In the genomic region with DNA sequence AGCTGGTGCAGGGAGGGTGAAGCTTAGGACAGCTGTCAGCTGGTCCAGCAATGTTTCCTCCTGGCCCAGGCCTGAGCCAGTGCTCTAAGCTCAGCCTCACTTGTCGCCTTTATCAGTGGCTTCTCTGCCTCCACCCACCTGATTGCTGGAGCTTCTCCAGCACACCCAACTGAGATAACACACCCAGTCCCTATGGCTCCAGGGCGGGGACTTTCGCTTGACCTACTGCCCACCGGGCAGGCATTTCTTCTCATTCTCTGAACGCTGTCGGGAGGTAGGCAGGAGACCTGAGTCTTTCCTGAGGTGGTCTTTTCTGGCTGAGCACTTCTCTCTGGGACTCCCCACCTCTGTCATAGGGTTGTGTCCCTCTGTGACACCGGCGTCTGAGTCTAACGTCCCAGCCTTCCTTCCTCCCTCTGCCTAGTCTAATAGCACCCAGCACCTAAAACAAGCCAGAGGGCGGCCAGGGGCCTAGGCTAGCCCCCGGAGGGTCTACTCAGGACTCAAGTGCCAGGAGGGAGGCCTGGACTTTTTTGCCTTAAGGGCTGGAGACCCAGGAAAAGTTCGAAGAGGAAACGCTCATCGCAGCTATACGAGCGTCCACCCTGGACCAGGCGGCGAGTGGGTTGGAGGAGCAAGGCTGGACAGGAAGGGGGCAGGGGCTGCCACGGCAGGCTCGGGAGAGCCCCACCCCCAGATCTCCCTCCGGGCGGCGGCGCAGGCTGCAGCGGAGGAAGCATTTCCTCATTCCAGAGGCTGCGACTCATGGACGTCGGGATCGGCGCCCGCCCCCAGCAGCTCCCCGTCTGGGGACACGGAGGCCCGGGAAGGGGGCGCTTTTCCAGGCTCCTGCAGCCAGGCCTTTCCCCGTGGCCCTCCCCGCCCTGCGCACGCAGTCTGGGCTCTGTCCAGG, we compare ENCODE assay signal across 8 cellular contexts. TPM values are rescaled to one million over a fixed set of nuclear protein-coding genes. Genes with fewer than 3 reads are reported as not detected.
DNase-seq lines count a peak whose midpoint lies in the region; ATAC-seq, FAIRE-seq and TF ChIP-seq lines count a peak whose summit lies in the region.

No MANE protein-coding gene starts in this region.

- H3K36me3 Mint-ChIP-seq in CD8-positive, alpha-beta T cell: peaks cover 8% of the 10 kb centered on the region
- H3K36me3 Mint-ChIP-seq in T-helper 1 cell treated with Interleukin-12 subunit alpha and Interleukin-12 subunit beta and Interleukin-4 antibody, amounts not matched to agents 30 μg/mL and 1 μg/mL, for 36 hours (ENCODE audit: low read depth): peaks cover 7% of the 10 kb centered on the region

- H3K27me3 Mint-ChIP-seq in CD8-positive, alpha-beta T cell (ENCODE audit: low read depth): no peaks in the 10 kb centered on the region
- H3K27me3 Mint-ChIP-seq in T-helper 1 cell treated with Interleukin-12 subunit alpha and Interleukin-12 subunit beta and Interleukin-4 antibody, amounts not matched to agents 30 μg/mL and 1 μg/mL, for 36 hours (ENCODE audit: low read depth): no peaks in the 10 kb centered on the region

- CTCF ChIA-PET in CD8-positive, alpha-beta T cell (lab: Charles Lee): interaction anchor here (1.0 to 1.2 kb wide), 2 partner anchors 15 to 160 kb away, joined by 3 to 4 read pairs; no protein-coding TSS in a partner anchor
- CTCF ChIA-PET in HepG2 (lab: Yijun Ruan, JAX; ENCODE audit: low intra/inter-chr PET ratio, low total read pairs): no interaction called here

- peak overlapping the region; percentile 55 for H3K27ac ChIP-seq in CD8-positive, alpha-beta T cell (ENCODE audit: low read depth, low read length)
- peak overlapping the region; percentile 97 for H3K27ac ChIP-seq in duodenal mucosa (ENCODE audit: low read depth, low read length)
- H3K27ac ChIP-seq in HepG2 (ENCODE audit: extremely low read length, insufficient read depth, low read length): peak overlapping the region; percentile 96

- peak overlapping the region; percentile 90 for H3K4me3 Mint-ChIP-seq in CD8-positive, alpha-beta T cell
- peak overlapping the region; percentile 96 for H3K4me3 Mint-ChIP-seq in T-helper 1 cell treated with Interleukin-12 subunit alpha and Interleukin-12 subunit beta and Interleukin-4 antibody, amounts not matched to agents 30 μg/mL and 1 μg/mL, for 36 hours

- peak in 2 of 7 experiments; percentile 7 to 12 for DNase-seq in CD8-positive, alpha-beta T cell
- DNase-seq in HS-27A (ENCODE audit: low read depth) (peak; percentile 57), HepG2 (ENCODE audit: low spot score) (peak; percentile 81), GDM1 (lab: John Stamatoyannopoulos, UW) (no peak)
- no peak for DNase-seq in stimulated activated naive CD8-positive, alpha-beta T cell treated with anti-CD3 and anti-CD28 coated beads, Interleukin-15, Interleukin-2, amounts not matched to agents 100 U/mL and 50 U/mL, for 24 hours

- no peaks in the 10 kb centered on the region for H3K27me3 ChIP-seq in CD8-positive, alpha-beta T cell (ENCODE audit: insufficient read depth, low read length)
- H3K27me3 ChIP-seq in duodenal mucosa (ENCODE audit: control insufficient read depth in 1 of 2, insufficient read depth in 2 of 2, low read length in 2 of 2) (no peaks in the 10 kb centered on the region), HepG2 (ENCODE audit: control insufficient read depth in 1 of 2, insufficient read depth in 2 of 2, low read length in 2 of 2) (no peaks in the 10 kb centered on the region; a peak in 1 of 5 replicates)

- H2AFZ ChIP-seq in HepG2 (ENCODE audit: low read length): no peak overlapping the region

- in situ Hi-C loops in HepG2 (cut with HindIII; ENCODE audit: extremely low pct_ligation_motif_present, low pct_unique_long_range_greater_than_20kb): loop anchor here (10.0 kb wide), 1 partner anchor 623 kb away; no protein-coding TSS in a partner anchor

- WGBS in HepG2 (ENCODE audit: low lambda C conversion rate): 0% methylated on average over 16 of the region's 39 CpGs

- no peak for TF ChIP-seq CTCF in CD8-positive, alpha-beta T cell (IDR thresholded peaks at IDR 0.05)
- peak; percentile 50 for TF ChIP-seq CTCF in HepG2 (CRISPR knock-in tag; IDR thresholded peaks at IDR 0.05)

- peaks cover 22% of the 10 kb centered on the region for H3K4me1 Mint-ChIP-seq in CD8-positive, alpha-beta T cell (ENCODE audit: low read depth)
- H3K4me1 Mint-ChIP-seq in T-helper 1 cell treated with Interleukin-12 subunit alpha and Interleukin-12 subunit beta and Interleukin-4 antibody, amounts not matched to agents 30 μg/mL and 1 μg/mL, for 36 hours (ENCODE audit: low read depth): peaks cover 23% of the 10 kb centered on the region

- peaks cover 24% of the 10 kb centered on the region for H3K79me2 ChIP-seq in HepG2 (ENCODE audit: insufficient read depth, low read length)

- BruUV-seq in HepG2 (replicated peaks; lab: Mats Ljungman, UMichigan): TSS peak; percentile 60

- peak overlapping the region; percentile 87 for H3K4me2 ChIP-seq in HepG2 (ENCODE audit: low read depth, low read length)

- TF ChIP-seq EP300 in HepG2 (IDR thresholded peaks at IDR 0.05; ENCODE audit: low read depth in 2 of 2, low read length in 2 of 2): 0 out of 4 replicates have a peak, but pooled peaks of 1 of the 2 experiments have one; percentile 5
- TF ChIP-seq EP300 in HepG2 (CRISPR knock-in tag; IDR thresholded peaks at IDR 0.05; ENCODE audit: borderline replicate concordance): 0 out of 2 replicates have a peak, but pooled peaks have one; percentile 5

- no peaks in the 10 kb centered on the region for H3K36me3 ChIP-seq in CD8-positive, alpha-beta T cell (ENCODE audit: insufficient read depth, low read length)
- H3K36me3 ChIP-seq in duodenal mucosa (ENCODE audit: control insufficient read depth in 1 of 2, insufficient read depth in 2 of 2, low read length in 2 of 2) (peaks cover 10 to 38% of the 10 kb centered on the region in 2 donors), HepG2 (replicated peaks in 1 of 2; ENCODE audit: control insufficient read depth in 1 of 2, insufficient read depth in 2 of 2, low read length in 2 of 2) (peaks cover 2 to 8% of the 10 kb centered on the region in 2 experiments; a peak in 3 of 5 replicates)

- peak overlapping the region; percentile 45 for H3K27ac Mint-ChIP-seq in CD8-positive, alpha-beta T cell
- H3K27ac Mint-ChIP-seq in T-helper 1 cell treated with Interleukin-12 subunit alpha and Interleukin-12 subunit beta and Interleukin-4 antibody, amounts not matched to agents 30 μg/mL and 1 μg/mL, for 36 hours: peak overlapping the region; percentile 62

- peak in 1 of 2 experiments; percentile 33; a peak in 3 of 4 replicates for TF ChIP-seq POLR2A in HepG2 (IDR thresholded peaks at IDR 0.05; ENCODE audit: insufficient read depth in 1 of 2, low read depth in 2 of 2, low read length in 2 of 2)

- H4K20me1 ChIP-seq in HepG2 (ENCODE audit: insufficient read depth, low read length): peaks cover 4% of the 10 kb centered on the region; the same call in 1 of the 2 replicates

- H3K4me3 ChIP-seq in CD8-positive, alpha-beta T cell (ENCODE audit: low read depth, low read length): peak overlapping the region; percentile 73
- H3K4me3 ChIP-seq in duodenal mucosa (ENCODE audit: low read depth in 1 of 2, low read length in 2 of 2) (peak overlapping the region; percentile 77 to 92), HepG2 (replicated peaks in 1 of 3; ENCODE audit: insufficient read depth in 1 of 3, low read depth in 2 of 3, low read length in 3 of 3) (peak overlapping the region; percentile 67 to 95 (median 79))

- intact Hi-C loops in CD8-positive, alpha-beta T cell (cut with DNase I, micrococcal nuclease): loop anchor here (1.0 to 5.0 kb wide), 6 partner anchors 31 to 295 kb away; a partner anchor contains a TSS
- intact Hi-C loops in HepG2 (cut with micrococcal nuclease; ENCODE audit: unreplicated experiment): no loop called here

- no peaks in the 10 kb centered on the region for H3K9me3 ChIP-seq in CD8-positive, alpha-beta T cell (ENCODE audit: low read length)
- no peaks in the 10 kb centered on the region for H3K9me3 ChIP-seq in duodenal mucosa (ENCODE audit: control insufficient read depth in 1 of 2, low read length in 2 of 2)
- no peaks in the 10 kb centered on the region for H3K9me3 ChIP-seq in HepG2 (ENCODE audit: low read length)

- H3K9ac ChIP-seq in duodenal mucosa (ENCODE audit: low read depth in 1 of 2, low read length in 2 of 2) (peak overlapping the region; percentile 89 to 91), HepG2 (ENCODE audit: insufficient read depth, low read depth, low read length) (peak overlapping the region; percentile 95)

- no peaks in the 10 kb centered on the region for H3K9me3 Mint-ChIP-seq in CD8-positive, alpha-beta T cell
- no peaks in the 10 kb centered on the region for H3K9me3 Mint-ChIP-seq in T-helper 1 cell treated with Interleukin-12 subunit alpha and Interleukin-12 subunit beta and Interleukin-4 antibody, amounts not matched to agents 30 μg/mL and 1 μg/mL, for 36 hours

- POLR2A ChIA-PET in CD8-positive, alpha-beta T cell (lab: Charles Lee): interaction anchor here (1.5 to 1.9 kb wide), 2 partner anchors 31 to 178 kb away, joined by 4 to 5 read pairs; a partner anchor contains a TSS
- POLR2A ChIA-PET in HepG2 (lab: Yijun Ruan, JAX): interaction anchor here (0.8 to 3.6 kb wide), 18 partner anchors 9 to 179 kb away, joined by 3 to 74 read pairs (median 6); a partner anchor contains a TSS

- TF ChIP-seq RAD21 in HepG2 (CRISPR knock-in tag; IDR thresholded peaks at IDR 0.05): no peak

- H3K4me1 ChIP-seq in CD8-positive, alpha-beta T cell (ENCODE audit: insufficient read depth, low read length): peaks cover 21% of the 10 kb centered on the region
- H3K4me1 ChIP-seq in duodenal mucosa (ENCODE audit: control insufficient read depth in 1 of 2, insufficient read depth in 2 of 2, low read length in 2 of 2) (peaks cover 11 to 28% of the 10 kb centered on the region in 2 donors), HepG2 (ENCODE audit: insufficient read depth, low read length) (peaks cover 44% of the 10 kb centered on the region)

- no peak for FAIRE-seq in HepG2 (lab: Jason Lieb, UNC)

- no peak for ATAC-seq in CD8-positive, alpha-beta T cell
- ATAC-seq in GM19372 (IDR thresholded peaks at IDR 0.05; ENCODE audit: low read depth, unreplicated experiment) (peak; percentile 13), HepG2 (peak; percentile 85)
- ATAC-seq in stimulated activated naive CD8-positive, alpha-beta T cell treated with anti-CD3 and anti-CD28 coated beads, Interleukin-15, Interleukin-2, amounts not matched to agents 100 U/mL and 50 U/mL, for 24 hours: peak; percentile 1

RNA-seq across cellular contexts. Expression of a gene that starts 0.8 kb away (rescaled TPM):
- total RNA-seq in CD8-positive, alpha-beta T cell: 1 to 10 TPM; 5.5 to 5.8 TPM
- total RNA-seq in HepG2 (2016; rRNA removed; fragmentation: Illumina TruSeq; extraction: Trizol): 44.5 and 45.1 TPM in 2 replicates
- total RNA-seq in HepG2 (2016; cell fraction: cytosol; rRNA removed; fragmentation: Illumina TruSeq; extraction: Trizol; ENCODE audit: low read depth): 20.2 and 21.9 TPM in 2 replicates
- total RNA-seq in HepG2 (2016; cell fraction: insoluble cytoplasmic fraction; rRNA removed; fragmentation: Illumina TruSeq; extraction: Trizol): 43.7 and 44.8 TPM in 2 replicates
- 44.2 and 51.0 TPM in 2 replicates for total RNA-seq in HepG2 (2016; cell fraction: membrane; rRNA removed; fragmentation: Illumina TruSeq; extraction: Trizol)
- total RNA-seq in HepG2 (2016; cell fraction: nucleus; rRNA removed; fragmentation: Illumina TruSeq; extraction: Trizol): 17.2 and 23.9 TPM in 2 replicates
- polyA plus RNA-seq in HepG2 (2011; rRNA removed): 16.7 and 20.4 TPM in 2 replicates
- 27.1 and 29.0 TPM in 2 replicates for polyA plus RNA-seq in HepG2 (2011; cell fraction: cytosol; rRNA removed)
- 19.8 and 21.2 TPM in 2 replicates for polyA plus RNA-seq in HepG2 (2011; cell fraction: nucleus; rRNA removed)
- 14.6 and 15.5 TPM in 2 replicates for polyA plus RNA-seq in HepG2 (2012)
- polyA plus RNA-seq in HepG2 (2016; cell fraction: cytosol; fragmentation: Illumina TruSeq; extraction: Trizol; ENCODE audit: low read depth): 23.2 and 28.8 TPM in 2 replicates
- 43.3 and 55.1 TPM in 2 replicates for polyA plus RNA-seq in HepG2 (2016; cell fraction: insoluble cytoplasmic fraction; fragmentation: Illumina TruSeq; extraction: Trizol; ENCODE audit: low read depth)
- polyA plus RNA-seq in HepG2 (2016; cell fraction: membrane; fragmentation: Illumina TruSeq; extraction: Trizol; ENCODE audit: low read depth): 46.7 and 49.7 TPM in 2 replicates
- 31.7 and 35.3 TPM in 2 replicates for polyA plus RNA-seq in HepG2 (2016; cell fraction: nucleus; fragmentation: Illumina TruSeq; extraction: Trizol; ENCODE audit: insufficient read depth, low read depth)
- 23.4 and 40.0 TPM in 2 replicates for polyA minus RNA-seq in HepG2 (2011; rRNA and poly(A)+ RNA removed; ENCODE audit: low replicate concordance)
- 12.6 and 16.6 TPM in 2 replicates for polyA minus RNA-seq in HepG2 (2011; cell fraction: cytosol; rRNA and poly(A)+ RNA removed)
- polyA minus RNA-seq in HepG2 (2011; cell fraction: nucleus; rRNA and poly(A)+ RNA removed): 11.7 and 13.6 TPM in 2 replicates

RNA-seq across cellular contexts. Expression of a gene that starts 1.0 kb away (rescaled TPM):
- total RNA-seq in CD8-positive, alpha-beta T cell: 10 to 100 TPM; 39.4 to 41.6 TPM
- total RNA-seq in HepG2 (2016; rRNA removed; fragmentation: Illumina TruSeq; extraction: Trizol): 42.2 and 45.1 TPM in 2 replicates
- total RNA-seq in HepG2 (2016; cell fraction: cytosol; rRNA removed; fragmentation: Illumina TruSeq; extraction: Trizol; ENCODE audit: low read depth): 60.5 and 83.6 TPM in 2 replicates
- total RNA-seq in HepG2 (2016; cell fraction: insoluble cytoplasmic fraction; rRNA removed; fragmentation: Illumina TruSeq; extraction: Trizol): 42.9 and 47.7 TPM in 2 replicates
- total RNA-seq in HepG2 (2016; cell fraction: membrane; rRNA removed; fragmentation: Illumina TruSeq; extraction: Trizol): 57.6 and 76.2 TPM in 2 replicates
- 22.4 and 23.6 TPM in 2 replicates for total RNA-seq in HepG2 (2016; cell fraction: nucleus; rRNA removed; fragmentation: Illumina TruSeq; extraction: Trizol)
- 47.7 and 53.7 TPM in 2 replicates for polyA plus RNA-seq in HepG2 (2011; rRNA removed)
- polyA plus RNA-seq in HepG2 (2011; cell fraction: cytosol; rRNA removed): 50.2 and 99.7 TPM in 2 replicates
- polyA plus RNA-seq in HepG2 (2011; cell fraction: nucleus; rRNA removed): 28.3 and 28.6 TPM in 2 replicates
- 37.0 and 41.4 TPM in 2 replicates for polyA plus RNA-seq in HepG2 (2012)
- polyA plus RNA-seq in HepG2 (2016; cell fraction: cytosol; fragmentation: Illumina TruSeq; extraction: Trizol; ENCODE audit: low read depth): 126 and 179 TPM in 2 replicates
- 92.6 and 104 TPM in 2 replicates for polyA plus RNA-seq in HepG2 (2016; cell fraction: insoluble cytoplasmic fraction; fragmentation: Illumina TruSeq; extraction: Trizol; ENCODE audit: low read depth)
- 107 and 132 TPM in 2 replicates for polyA plus RNA-seq in HepG2 (2016; cell fraction: membrane; fragmentation: Illumina TruSeq; extraction: Trizol; ENCODE audit: low read depth)
- polyA plus RNA-seq in HepG2 (2016; cell fraction: nucleus; fragmentation: Illumina TruSeq; extraction: Trizol; ENCODE audit: insufficient read depth, low read depth): 69.7 and 73.2 TPM in 2 replicates
- 22.5 and 22.6 TPM in 2 replicates for polyA minus RNA-seq in HepG2 (2011; rRNA and poly(A)+ RNA removed; ENCODE audit: low replicate concordance)
- polyA minus RNA-seq in HepG2 (2011; cell fraction: cytosol; rRNA and poly(A)+ RNA removed): 17.3 and 24.3 TPM in 2 replicates
- polyA minus RNA-seq in HepG2 (2011; cell fraction: nucleus; rRNA and poly(A)+ RNA removed): 8.5 and 13.6 TPM in 2 replicates

RNA-seq across cellular contexts. Expression of a gene that starts 28.3 kb away (rescaled TPM):
- 10 to 100 TPM; 15.3 to 18.7 TPM for total RNA-seq in CD8-positive, alpha-beta T cell
- 0.90 and 0.95 TPM in 2 replicates for total RNA-seq in HepG2 (2016; rRNA removed; fragmentation: Illumina TruSeq; extraction: Trizol)
- 0.20 and 0.79 TPM in 2 replicates for total RNA-seq in HepG2 (2016; cell fraction: cytosol; rRNA removed; fragmentation: Illumina TruSeq; extraction: Trizol; ENCODE audit: low read depth)
- total RNA-seq in HepG2 (2016; cell fraction: insoluble cytoplasmic fraction; rRNA removed; fragmentation: Illumina TruSeq; extraction: Trizol): 0.64 and 0.82 TPM in 2 replicates
- total RNA-seq in HepG2 (2016; cell fraction: membrane; rRNA removed; fragmentation: Illumina TruSeq; extraction: Trizol): 0.62 and 0.93 TPM in 2 replicates
- 0.53 and 1.1 TPM in 2 replicates for total RNA-seq in HepG2 (2016; cell fraction: nucleus; rRNA removed; fragmentation: Illumina TruSeq; extraction: Trizol)
- 1.0 and 1.7 TPM in 2 replicates for polyA plus RNA-seq in HepG2 (2011; rRNA removed)
- 1.4 and 1.5 TPM in 2 replicates for polyA plus RNA-seq in HepG2 (2011; cell fraction: cytosol; rRNA removed)
- polyA plus RNA-seq in HepG2 (2011; cell fraction: nucleus; rRNA removed): 1.6 and 1.9 TPM in 2 replicates
- 0.50 and 1.1 TPM in 2 replicates for polyA plus RNA-seq in HepG2 (2012)
- polyA plus RNA-seq in HepG2 (2016; cell fraction: cytosol; fragmentation: Illumina TruSeq; extraction: Trizol; ENCODE audit: low read depth): 0.24 and 0.38 TPM in 2 replicates
- polyA plus RNA-seq in HepG2 (2016; cell fraction: insoluble cytoplasmic fraction; fragmentation: Illumina TruSeq; extraction: Trizol; ENCODE audit: low read depth): 0.46 and 0.98 TPM in 2 replicates
- polyA plus RNA-seq in HepG2 (2016; cell fraction: membrane; fragmentation: Illumina TruSeq; extraction: Trizol; ENCODE audit: low read depth): 0.48 and 0.70 TPM in 2 replicates
- 1.5 and 1.7 TPM in 2 replicates for polyA plus RNA-seq in HepG2 (2016; cell fraction: nucleus; fragmentation: Illumina TruSeq; extraction: Trizol; ENCODE audit: insufficient read depth, low read depth)
- polyA minus RNA-seq in HepG2 (2011; rRNA and poly(A)+ RNA removed; ENCODE audit: low replicate concordance): 1.6 and 53.3 TPM in 2 replicates
- polyA minus RNA-seq in HepG2 (2011; cell fraction: cytosol; rRNA and poly(A)+ RNA removed): 0.49 and 1.2 TPM in 2 replicates
- polyA minus RNA-seq in HepG2 (2011; cell fraction: nucleus; rRNA and poly(A)+ RNA removed): 0.87 and 1.0 TPM in 2 replicates

RNA-seq across cellular contexts. Expression of a gene that starts 31.1 kb away (rescaled TPM):
- 1 to 10 TPM; 3.1 to 4.2 TPM for total RNA-seq in CD8-positive, alpha-beta T cell
- 6.5 and 13.7 TPM in 2 replicates for total RNA-seq in HepG2 (2016; rRNA removed; fragmentation: Illumina TruSeq; extraction: Trizol)
- total RNA-seq in HepG2 (2016; cell fraction: cytosol; rRNA removed; fragmentation: Illumina TruSeq; extraction: Trizol; ENCODE audit: low read depth): 1.8 and 2.6 TPM in 2 replicates
- 9.9 and 14.3 TPM in 2 replicates for total RNA-seq in HepG2 (2016; cell fraction: insoluble cytoplasmic fraction; rRNA removed; fragmentation: Illumina TruSeq; extraction: Trizol)
- 6.1 and 6.2 TPM in 2 replicates for total RNA-seq in HepG2 (2016; cell fraction: membrane; rRNA removed; fragmentation: Illumina TruSeq; extraction: Trizol)
- 11.2 and 14.3 TPM in 2 replicates for total RNA-seq in HepG2 (2016; cell fraction: nucleus; rRNA removed; fragmentation: Illumina TruSeq; extraction: Trizol)
- 9.5 and 13.0 TPM in 2 replicates for polyA plus RNA-seq in HepG2 (2011; rRNA removed)
- polyA plus RNA-seq in HepG2 (2011; cell fraction: cytosol; rRNA removed): 9.4 and 10.3 TPM in 2 replicates
- polyA plus RNA-seq in HepG2 (2011; cell fraction: nucleus; rRNA removed): 20.7 and 23.6 TPM in 2 replicates
- 8.5 and 12.6 TPM in 2 replicates for polyA plus RNA-seq in HepG2 (2012)
- 2.0 and 2.2 TPM in 2 replicates for polyA plus RNA-seq in HepG2 (2016; cell fraction: cytosol; fragmentation: Illumina TruSeq; extraction: Trizol; ENCODE audit: low read depth)
- 7.3 and 8.2 TPM in 2 replicates for polyA plus RNA-seq in HepG2 (2016; cell fraction: insoluble cytoplasmic fraction; fragmentation: Illumina TruSeq; extraction: Trizol; ENCODE audit: low read depth)
- polyA plus RNA-seq in HepG2 (2016; cell fraction: membrane; fragmentation: Illumina TruSeq; extraction: Trizol; ENCODE audit: low read depth): 4.5 and 5.9 TPM in 2 replicates
- 20.2 and 21.3 TPM in 2 replicates for polyA plus RNA-seq in HepG2 (2016; cell fraction: nucleus; fragmentation: Illumina TruSeq; extraction: Trizol; ENCODE audit: insufficient read depth, low read depth)
- polyA minus RNA-seq in HepG2 (2011; rRNA and poly(A)+ RNA removed; ENCODE audit: low replicate concordance): 10.3 and 11.2 TPM in 2 replicates
- 5.1 and 6.0 TPM in 2 replicates for polyA minus RNA-seq in HepG2 (2011; cell fraction: cytosol; rRNA and poly(A)+ RNA removed)
- polyA minus RNA-seq in HepG2 (2011; cell fraction: nucleus; rRNA and poly(A)+ RNA removed): 9.7 TPM in 2 replicates

RNA-seq across cellular contexts. Expression of a gene that starts 31.6 kb away (rescaled TPM):
- total RNA-seq in CD8-positive, alpha-beta T cell: 1 to 10 TPM; 2.4 to 3.0 TPM
- 25.2 and 30.9 TPM in 2 replicates for total RNA-seq in HepG2 (2016; rRNA removed; fragmentation: Illumina TruSeq; extraction: Trizol)
- 3.5 and 3.8 TPM in 2 replicates for total RNA-seq in HepG2 (2016; cell fraction: cytosol; rRNA removed; fragmentation: Illumina TruSeq; extraction: Trizol; ENCODE audit: low read depth)
- total RNA-seq in HepG2 (2016; cell fraction: insoluble cytoplasmic fraction; rRNA removed; fragmentation: Illumina TruSeq; extraction: Trizol): 25.0 and 28.4 TPM in 2 replicates
- 7.6 and 8.2 TPM in 2 replicates for total RNA-seq in HepG2 (2016; cell fraction: membrane; rRNA removed; fragmentation: Illumina TruSeq; extraction: Trizol)
- total RNA-seq in HepG2 (2016; cell fraction: nucleus; rRNA removed; fragmentation: Illumina TruSeq; extraction: Trizol): 20.4 and 24.0 TPM in 2 replicates
- 16.2 and 20.4 TPM in 2 replicates for polyA plus RNA-seq in HepG2 (2011; rRNA removed)
- polyA plus RNA-seq in HepG2 (2011; cell fraction: cytosol; rRNA removed): 16.1 and 16.7 TPM in 2 replicates
- polyA plus RNA-seq in HepG2 (2011; cell fraction: nucleus; rRNA removed): 27.2 and 28.1 TPM in 2 replicates
- polyA plus RNA-seq in HepG2 (2012): 13.6 and 14.5 TPM in 2 replicates
- 1.1 and 1.2 TPM in 2 replicates for polyA plus RNA-seq in HepG2 (2016; cell fraction: cytosol; fragmentation: Illumina TruSeq; extraction: Trizol; ENCODE audit: low read depth)
- polyA plus RNA-seq in HepG2 (2016; cell fraction: insoluble cytoplasmic fraction; fragmentation: Illumina TruSeq; extraction: Trizol; ENCODE audit: low read depth): 18.4 and 20.4 TPM in 2 replicates
- 2.5 and 3.0 TPM in 2 replicates for polyA plus RNA-seq in HepG2 (2016; cell fraction: membrane; fragmentation: Illumina TruSeq; extraction: Trizol; ENCODE audit: low read depth)
- 24.9 and 27.7 TPM in 2 replicates for polyA plus RNA-seq in HepG2 (2016; cell fraction: nucleus; fragmentation: Illumina TruSeq; extraction: Trizol; ENCODE audit: insufficient read depth, low read depth)
- polyA minus RNA-seq in HepG2 (2011; rRNA and poly(A)+ RNA removed; ENCODE audit: low replicate concordance): 24.9 and 63.4 TPM in 2 replicates
- 15.3 and 17.2 TPM in 2 replicates for polyA minus RNA-seq in HepG2 (2011; cell fraction: cytosol; rRNA and poly(A)+ RNA removed)
- 33.7 and 38.2 TPM in 2 replicates for polyA minus RNA-seq in HepG2 (2011; cell fraction: nucleus; rRNA and poly(A)+ RNA removed)

Comparison
In these comparisons a context has a peak if more than half of its experiments do, and no peak if none do; other contexts are left out.
1. DNase-seq: peak in HS-27A (single experiment) and HepG2 (single experiment); none in stimulated activated naive CD8-positive, alpha-beta T cell treated with anti-CD3 and anti-CD28 coated beads, Interleukin-15, Interleukin-2, amounts not matched to agents 100 U/mL and 50 U/mL, for 24 hours (single experiment) and GDM1 (single experiment).
2. Peak in every context shown above with its lines, with median percentiles within 50 percentile points of each other: H3K27ac ChIP-seq and H3K4me3 ChIP-seq.